28 cellular contexts compared by ENCODE assay signal in genomic region chr6:153135681-153136080, GRCh38. TPM values are rescaled to one million over a fixed set of nuclear protein-coding genes. Genes with fewer than 3 reads are reported as not detected.
"Had no signal": no experiment of that assay in that cellular context is flagged by ENCODE, and none has a peak within 500 bp of the region (broad histone marks: within the 10 kb centered on the region; RNA-seq: fewer than 3 reads in every experiment).

No MANE protein-coding gene starts in this region.

- H3K27me3 ChIP-seq: gastrocnemius medialis, right atrium auricular region, suprapubic skin, tibial nerve had no signal

- ATAC-seq: activated CD4-positive, alpha-beta T cell treated with anti-CD3 and anti-CD28 coated beads for 36 hours; activated CD8-positive, alpha-beta memory T cell treated with anti-CD3 and anti-CD28 coated beads, Interleukin-2, amount 10 ng/mL, durations not matched to agents 7 days and 5 days; activated CD8-positive, alpha-beta T cell treated with anti-CD3 and anti-CD28 coated beads, Interleukin-2, amount 10 ng/mL, durations not matched to agents 7 days and 5 days; activated naive CD8-positive, alpha-beta T cell treated with anti-CD3 and anti-CD28 coated beads, Interleukin-2, amount 50 U/mL, for 24 hours; gastrocnemius medialis; naive thymus-derived CD8-positive, alpha-beta T cell; T-helper 17 cell had no signal

- H3K36me3 Mint-ChIP-seq: activated CD8-positive, alpha-beta memory T cell treated with anti-CD3 and anti-CD28 coated beads, Interleukin-2, amount 10 ng/mL, durations not matched to agents 7 days and 5 days; activated naive CD4-positive, alpha-beta T cell treated with anti-CD3 and anti-CD28 coated beads, Interleukin-2, amount 50 U/mL, for 24 hours; naive thymus-derived CD8-positive, alpha-beta T cell had no signal

- H3K27ac Mint-ChIP-seq: activated CD4-positive, alpha-beta T cell treated with anti-CD3 and anti-CD28 coated beads for 36 hours; activated CD8-positive, alpha-beta memory T cell treated with anti-CD3 and anti-CD28 coated beads, Interleukin-2, amount 10 ng/mL, durations not matched to agents 7 days and 5 days; activated CD8-positive, alpha-beta T cell treated with anti-CD3 and anti-CD28 coated beads, Interleukin-2, amount 10 ng/mL, durations not matched to agents 7 days and 5 days; activated naive CD4-positive, alpha-beta T cell treated with anti-CD3 and anti-CD28 coated beads, Interleukin-2, amount 50 U/mL, for 24 hours; activated naive CD8-positive, alpha-beta T cell treated with anti-CD3 and anti-CD28 coated beads, Interleukin-2, amount 50 U/mL, for 24 hours; activated T-helper 2 cell treated with anti-CD3 and anti-CD28 coated beads, Interferon-gamma antibody, Interleukin-2, Interleukin-4, amounts not matched to agents 10 μg/mL and 5 μg/mL and 100 μg/mL, durations not matched to agents 14 hours and 24 hours and 36 hours; memory B cell; naive thymus-derived CD8-positive, alpha-beta T cell; T-helper 17 cell had no signal

- H3K36me3 ChIP-seq: gastrocnemius medialis, right atrium auricular region, suprapubic skin, tibial nerve had no signal

- H3K4me3 ChIP-seq: gastrocnemius medialis, right atrium auricular region, smooth muscle cell, suprapubic skin, tibial nerve had no signal

- H3K27ac ChIP-seq: epithelial cell of prostate, gastrocnemius medialis, right atrium auricular region, suprapubic skin, tibial nerve had no signal

- H3K4me3 Mint-ChIP-seq: activated CD4-positive, alpha-beta T cell treated with anti-CD3 and anti-CD28 coated beads for 36 hours; activated CD8-positive, alpha-beta memory T cell treated with anti-CD3 and anti-CD28 coated beads, Interleukin-2, amount 10 ng/mL, durations not matched to agents 7 days and 5 days; activated CD8-positive, alpha-beta T cell treated with anti-CD3 and anti-CD28 coated beads, Interleukin-2, amount 10 ng/mL, durations not matched to agents 7 days and 5 days; activated naive CD4-positive, alpha-beta T cell treated with anti-CD3 and anti-CD28 coated beads, Interleukin-2, amount 50 U/mL, for 24 hours; activated naive CD8-positive, alpha-beta T cell treated with anti-CD3 and anti-CD28 coated beads, Interleukin-2, amount 50 U/mL, for 24 hours; memory B cell; naive thymus-derived CD8-positive, alpha-beta T cell; T-helper 17 cell had no signal

- H3K4me1 ChIP-seq: gastrocnemius medialis had no signal

- H3K9me3 Mint-ChIP-seq: activated naive CD4-positive, alpha-beta T cell treated with anti-CD3 and anti-CD28 coated beads, Interleukin-2, amount 50 U/mL, for 24 hours; activated naive CD8-positive, alpha-beta T cell treated with anti-CD3 and anti-CD28 coated beads, Interleukin-2, amount 50 U/mL, for 24 hours; activated T-helper 2 cell treated with anti-CD3 and anti-CD28 coated beads, Interferon-gamma antibody, Interleukin-2, Interleukin-4, amounts not matched to agents 10 μg/mL and 5 μg/mL and 100 μg/mL, durations not matched to agents 14 hours and 24 hours and 36 hours had no signal

- DNase-seq: activated CD4-positive, alpha-beta T cell treated with anti-CD3 and anti-CD28 coated beads for 36 hours; activated CD4-positive, CD25-positive, alpha-beta regulatory T cell; activated CD8-positive, alpha-beta memory T cell treated with anti-CD3 and anti-CD28 coated beads, Interleukin-2, amount 10 ng/mL, durations not matched to agents 7 days and 5 days; activated CD8-positive, alpha-beta T cell treated with anti-CD3 and anti-CD28 coated beads, Interleukin-2, amount 10 ng/mL, durations not matched to agents 7 days and 5 days; activated naive CD8-positive, alpha-beta T cell treated with anti-CD3 and anti-CD28 coated beads, Interleukin-2, amount 50 U/mL, for 24 hours; activated T-cell treated with anti-CD3 and anti-CD28 coated beads, Interleukin-2, amount 50 U/mL, for 48 hours; amygdala; dermis blood vessel endothelial cell; effector CD4-positive, alpha-beta T cell; gastrocnemius medialis; glutamatergic neuron; islet precursor cell; midbrain; naive thymus-derived CD8-positive, alpha-beta T cell; stimulated activated CD4-positive, alpha-beta T cell treated with anti-CD3 and anti-CD28 coated beads, Interleukin-1b, Interleukin-23, amount 100 ng/mL, for 48 hours; stimulated activated CD4-positive, alpha-beta T cell treated with anti-CD3 and anti-CD28 coated beads, Interleukin-4, amount 100 ng/mL, for 4 hours; stimulated activated CD8-positive, alpha-beta memory T cell treated with anti-CD3 and anti-CD28 coated beads, Interleukin-4, amount 100 ng/mL, for 48 hours; stimulated activated naive CD4-positive, alpha-beta T cell; T-helper 17 cell; T1000 had no signal

- H3K9me3 ChIP-seq: gastrocnemius medialis, right atrium auricular region, suprapubic skin had no signal

RNA-seq across cellular contexts. Expression of gene RGS17, which starts 4.6 kb away (rescaled TPM):
- total RNA-seq: activated CD4-positive, alpha-beta T cell treated with anti-CD3 and anti-CD28 coated beads for 36 hours; activated CD8-positive, alpha-beta memory T cell treated with anti-CD3 and anti-CD28 coated beads, Interleukin-2, amount 10 ng/mL, durations not matched to agents 7 days and 5 days; activated CD8-positive, alpha-beta T cell treated with anti-CD3 and anti-CD28 coated beads, Interleukin-2, amount 10 ng/mL, durations not matched to agents 7 days and 5 days; activated T-helper 2 cell treated with anti-CD3 and anti-CD28 coated beads, Interferon-gamma antibody, Interleukin-2, Interleukin-4, amounts not matched to agents 10 μg/mL and 5 μg/mL and 100 μg/mL, durations not matched to agents 14 hours and 24 hours and 36 hours; naive thymus-derived CD8-positive, alpha-beta T cell; T-helper 17 cell had no signal
